In genomic region chr6:8069887-8070286, GRCh38 we compare ENCODE assay signal across 30 cellular contexts.
"Had no signal": no experiment of that assay in that cellular context is flagged by ENCODE, and none has a peak within 500 bp of the region (broad histone marks: within the 10 kb centered on the region; RNA-seq: fewer than 3 reads in every experiment).

No MANE protein-coding gene starts in this region.

- H3K27me3 Mint-ChIP-seq: activated B cell treated with CpG ODN at 0.5 μM for 24 hours; activated CD8-positive, alpha-beta memory T cell treated with anti-CD3 and anti-CD28 coated beads, Interleukin-2, amount 10 ng/mL, durations not matched to agents 7 days and 5 days; activated CD8-positive, alpha-beta T cell treated with anti-CD3 and anti-CD28 coated beads for 36 hours; activated naive CD8-positive, alpha-beta T cell treated with anti-CD3 and anti-CD28 coated beads, Interleukin-2, amount 10 ng/mL, durations not matched to agents 7 days and 5 days; central memory CD8-positive, alpha-beta T cell; dendritic cell treated with granulocyte-macrophage colony-stimulating factor and Interleukin-4, amounts not matched to agents 40 ng/mL and 50 ng/mL, for 4 days; T-helper 17 cell had no signal

- H3K27ac ChIP-seq: brain microvascular endothelial cell, coronary artery, dorsolateral prefrontal cortex, WERI-Rb-1 had no signal

- H3K4me3 Mint-ChIP-seq: activated B cell treated with CpG ODN at 0.5 μM for 24 hours; activated CD8-positive, alpha-beta memory T cell treated with anti-CD3 and anti-CD28 coated beads, Interleukin-2, amount 10 ng/mL, durations not matched to agents 7 days and 5 days; activated CD8-positive, alpha-beta T cell treated with anti-CD3 and anti-CD28 coated beads for 36 hours; activated naive CD4-positive, alpha-beta T cell treated with anti-CD3 and anti-CD28 coated beads, Interleukin-2, amount 10 ng/mL, durations not matched to agents 7 days and 5 days; activated naive CD8-positive, alpha-beta T cell treated with anti-CD3 and anti-CD28 coated beads, Interleukin-2, amount 10 ng/mL, durations not matched to agents 7 days and 5 days; activated T-helper 1 cell treated with anti-CD3 and anti-CD28 coated beads, Interleukin-12 subunit alpha, Interleukin-12 subunit beta, Interleukin-2, Interleukin-4 antibody, amounts not matched to agents 30 ng/mL and 10 ng/mL and 1 ng/mL, durations not matched to agents 14 hours and 24 hours and 36 hours; central memory CD8-positive, alpha-beta T cell; dendritic cell treated with granulocyte-macrophage colony-stimulating factor and Interleukin-4, amounts not matched to agents 40 ng/mL and 50 ng/mL, for 4 days; endodermal cell; T-helper 17 cell; T-helper 2 cell treated with Interferon-gamma antibody and Interleukin-4, amounts not matched to agents 5 μg/mL and 100 μg/mL, for 36 hours had no signal

- H3K9me3 Mint-ChIP-seq: activated B cell treated with CpG ODN at 0.5 μM for 24 hours; activated CD8-positive, alpha-beta T cell treated with anti-CD3 and anti-CD28 coated beads for 36 hours; activated naive CD4-positive, alpha-beta T cell treated with anti-CD3 and anti-CD28 coated beads, Interleukin-2, amount 10 ng/mL, durations not matched to agents 7 days and 5 days; activated naive CD4-positive, alpha-beta T cell treated with anti-CD3 and anti-CD28 coated beads, Interleukin-2, amount 50 U/mL, for 72 hours; activated naive CD8-positive, alpha-beta T cell treated with anti-CD3 and anti-CD28 coated beads, Interleukin-2, amount 10 ng/mL, durations not matched to agents 7 days and 5 days; activated T-helper 1 cell treated with anti-CD3 and anti-CD28 coated beads, Interleukin-12 subunit alpha, Interleukin-12 subunit beta, Interleukin-2, Interleukin-4 antibody, amounts not matched to agents 30 ng/mL and 10 ng/mL and 1 ng/mL, durations not matched to agents 14 hours and 24 hours and 36 hours; activated T-helper 2 cell treated with anti-CD3 and anti-CD28 coated beads, Interferon-gamma antibody, Interleukin-2, Interleukin-4, amounts not matched to agents 10 μg/mL and 5 μg/mL and 100 μg/mL, durations not matched to agents 14 hours and 24 hours and 36 hours; central memory CD8-positive, alpha-beta T cell; dendritic cell treated with granulocyte-macrophage colony-stimulating factor and Interleukin-4, amounts not matched to agents 40 ng/mL and 50 ng/mL, for 4 days; endodermal cell; T-helper 2 cell treated with Interferon-gamma antibody and Interleukin-4, amounts not matched to agents 5 μg/mL and 100 μg/mL, for 36 hours had no signal

- H3K4me3 ChIP-seq: coronary artery, dorsolateral prefrontal cortex had no signal

- H3K27ac Mint-ChIP-seq: activated B cell treated with CpG ODN at 0.5 μM for 24 hours; activated CD8-positive, alpha-beta memory T cell treated with anti-CD3 and anti-CD28 coated beads, Interleukin-2, amount 10 ng/mL, durations not matched to agents 7 days and 5 days; activated CD8-positive, alpha-beta T cell treated with anti-CD3 and anti-CD28 coated beads for 36 hours; activated naive CD4-positive, alpha-beta T cell treated with anti-CD3 and anti-CD28 coated beads, Interleukin-2, amount 10 ng/mL, durations not matched to agents 7 days and 5 days; activated naive CD4-positive, alpha-beta T cell treated with anti-CD3 and anti-CD28 coated beads, Interleukin-2, amount 50 U/mL, for 72 hours; activated naive CD8-positive, alpha-beta T cell treated with anti-CD3 and anti-CD28 coated beads, Interleukin-2, amount 10 ng/mL, durations not matched to agents 7 days and 5 days; activated T-helper 1 cell treated with anti-CD3 and anti-CD28 coated beads, Interleukin-12 subunit alpha, Interleukin-12 subunit beta, Interleukin-2, Interleukin-4 antibody, amounts not matched to agents 30 ng/mL and 10 ng/mL and 1 ng/mL, durations not matched to agents 14 hours and 24 hours and 36 hours; activated T-helper 2 cell treated with anti-CD3 and anti-CD28 coated beads, Interferon-gamma antibody, Interleukin-2, Interleukin-4, amounts not matched to agents 10 μg/mL and 5 μg/mL and 100 μg/mL, durations not matched to agents 14 hours and 24 hours and 36 hours; dendritic cell treated with granulocyte-macrophage colony-stimulating factor and Interleukin-4, amounts not matched to agents 40 ng/mL and 50 ng/mL, for 4 days; endodermal cell; T-helper 17 cell; T-helper 2 cell treated with Interferon-gamma antibody and Interleukin-4, amounts not matched to agents 5 μg/mL and 100 μg/mL, for 36 hours had no signal

- H3K27me3 ChIP-seq: brain microvascular endothelial cell, dorsolateral prefrontal cortex had no signal

- H3K36me3 ChIP-seq: brain microvascular endothelial cell, WERI-Rb-1 had no signal

- DNase-seq: activated B cell treated with CpG ODN at 0.5 μM for 24 hours; activated CD4-positive, alpha-beta T cell treated with anti-CD3 and anti-CD28 coated beads for 48 hours; activated CD4-positive, alpha-beta T cell treated with anti-CD3 and anti-CD28 coated beads, Interleukin-2, amount 50 U/mL, for 1 hour; activated CD4-positive, alpha-beta T cell treated with anti-CD3 and anti-CD28 coated beads, Interleukin-2, amount 50 U/mL, for 48 hours; activated CD8-positive, alpha-beta memory T cell treated with anti-CD3 and anti-CD28 coated beads, Interleukin-2, amount 10 ng/mL, durations not matched to agents 7 days and 5 days; activated CD8-positive, alpha-beta memory T cell treated with anti-CD3 and anti-CD28 coated beads, Interleukin-2, amount 50 U/mL, for 4 hours; activated CD8-positive, alpha-beta T cell treated with anti-CD3 and anti-CD28 coated beads for 36 hours; activated effector memory CD4-positive, alpha-beta T cell treated with anti-CD3 and anti-CD28 coated beads, Interleukin-2, amount 50 U/mL, for 16 hours; activated naive CD4-positive, alpha-beta T cell treated with anti-CD3 and anti-CD28 coated beads, Interleukin-2, amount 10 ng/mL, durations not matched to agents 7 days and 5 days; activated naive CD8-positive, alpha-beta T cell treated with anti-CD3 and anti-CD28 coated beads, Interleukin-2, amount 10 ng/mL, durations not matched to agents 7 days and 5 days; activated T-cell treated with anti-CD3 and anti-CD28 coated beads, Interleukin-2, amount 50 U/mL, for 1 hour; activated T-cell treated with anti-CD3 and anti-CD28 coated beads, Interleukin-2, amount 50 U/mL, for 48 hours; brain microvascular endothelial cell; dorsolateral prefrontal cortex; effector memory CD4-positive, alpha-beta T cell; endodermal cell; head of caudate nucleus; T-helper 1 cell; T-helper 17 cell; T1000; WERI-Rb-1 had no signal

- ATAC-seq: activated CD4-positive, CD25-positive, alpha-beta regulatory T cell treated with anti-CD3 and anti-CD28 coated beads, Interleukin-2, amount 50 U/mL, for 24 hours; activated CD8-positive, alpha-beta memory T cell treated with anti-CD3 and anti-CD28 coated beads, Interleukin-2, amount 10 ng/mL, durations not matched to agents 7 days and 5 days; activated CD8-positive, alpha-beta T cell treated with anti-CD3 and anti-CD28 coated beads for 36 hours; activated naive CD4-positive, alpha-beta T cell treated with anti-CD3 and anti-CD28 coated beads, Interleukin-2, amount 50 U/mL, for 72 hours; esophagus mucosa; T-helper 17 cell had no signal
